In the genomic region with DNA sequence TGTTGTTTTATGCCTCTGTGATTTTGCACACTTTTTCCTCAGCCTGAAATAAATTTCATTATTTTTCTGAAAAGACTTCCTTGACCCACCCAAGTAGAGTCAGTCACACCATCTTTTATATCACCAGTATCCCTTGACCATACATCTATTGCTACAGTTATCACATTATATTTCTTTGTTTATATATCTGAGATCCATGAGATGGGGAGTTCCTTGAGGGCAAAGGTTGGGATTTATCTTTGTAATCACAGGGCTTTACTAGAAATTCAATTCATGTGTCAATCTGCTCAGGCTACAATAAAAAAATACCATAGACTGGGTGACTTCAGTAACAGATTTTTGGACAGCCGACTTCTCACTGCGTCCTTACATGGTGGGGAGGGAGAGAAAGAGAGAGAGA, we compare ENCODE assay signal across 25 cellular contexts. TPM values are rescaled to one million over a fixed set of nuclear protein-coding genes. Genes with fewer than 3 reads are reported as not detected.
DNase-seq lines count a peak whose midpoint lies in the region; ATAC-seq and TF ChIP-seq lines count a peak whose summit lies in the region.
"Had no signal": no experiment of that assay in that cellular context is flagged by ENCODE, and none has a peak within 500 bp of the region (broad histone marks: within the 10 kb centered on the region; RNA-seq: fewer than 3 reads in every experiment).

No MANE protein-coding gene starts in this region.

- peaks cover 4% of the 10 kb centered on the region for H3K27me3 Mint-ChIP-seq in CD4-positive, CD25-positive, alpha-beta regulatory T cell
- H3K27me3 Mint-ChIP-seq in nephron progenitor cell (ENCODE audit: low read depth, poor library complexity) = no peaks in the 10 kb centered on the region
- no peaks in the 10 kb centered on the region for H3K27me3 Mint-ChIP-seq in activated CD8-positive, alpha-beta T cell treated with anti-CD3 and anti-CD28 coated beads for 36 hours
- H3K27me3 Mint-ChIP-seq: B cell; CD4-positive, alpha-beta memory T cell had no signal

- H3K4me3 Mint-ChIP-seq in CD4-positive, CD25-positive, alpha-beta regulatory T cell = no peak overlapping the region
- no peak overlapping the region for H3K4me3 Mint-ChIP-seq in nephron progenitor cell
- no peak overlapping the region for H3K4me3 Mint-ChIP-seq in activated CD8-positive, alpha-beta T cell treated with anti-CD3 and anti-CD28 coated beads for 36 hours
- H3K4me3 Mint-ChIP-seq: B cell; CD4-positive, alpha-beta memory T cell; CD8-positive, alpha-beta memory T cell had no signal

- peaks cover 15 to 27% (median 17%) of the 10 kb centered on the region in 4 donors for H3K4me1 Mint-ChIP-seq in CD4-positive, CD25-positive, alpha-beta regulatory T cell
- H3K4me1 Mint-ChIP-seq in nephron progenitor cell = no peaks in the 10 kb centered on the region
- H3K4me1 Mint-ChIP-seq in activated CD8-positive, alpha-beta T cell treated with anti-CD3 and anti-CD28 coated beads for 36 hours (ENCODE audit: low read depth) = peaks cover 14% of the 10 kb centered on the region

- peaks cover 0 to 1% (median 0%) of the 10 kb centered on the region in 7 donors for H3K9me3 Mint-ChIP-seq in CD4-positive, CD25-positive, alpha-beta regulatory T cell
- H3K9me3 Mint-ChIP-seq in nephron progenitor cell = peaks cover 4% of the 10 kb centered on the region
- no peaks in the 10 kb centered on the region for H3K9me3 Mint-ChIP-seq in activated CD8-positive, alpha-beta T cell treated with anti-CD3 and anti-CD28 coated beads for 36 hours
- H3K9me3 Mint-ChIP-seq: CD8-positive, alpha-beta memory T cell had no signal

- no peak for ATAC-seq in CD4-positive, CD25-positive, alpha-beta regulatory T cell (ENCODE audit: low read depth in 2 of 2)
- peak; percentile 94 for ATAC-seq in left colon
- ATAC-seq in GM18519 (IDR thresholded peaks at IDR 0.05; ENCODE audit: low FRiP score, unreplicated experiment) = no peak
- ATAC-seq in activated CD8-positive, alpha-beta T cell treated with anti-CD3 and anti-CD28 coated beads for 36 hours = no peak
- no peak for ATAC-seq in HG02623 (IDR thresholded peaks at IDR 0.05; ENCODE audit: unreplicated experiment)
- ATAC-seq: A549, GM12878 had no signal

- H3K27ac Mint-ChIP-seq in CD4-positive, CD25-positive, alpha-beta regulatory T cell = peak overlapping the region in 2 of 3 donors; percentile 12 to 31
- peak overlapping the region; percentile 4 for H3K27ac Mint-ChIP-seq in nephron progenitor cell
- H3K27ac Mint-ChIP-seq in activated CD8-positive, alpha-beta T cell treated with anti-CD3 and anti-CD28 coated beads for 36 hours = no peak overlapping the region
- H3K27ac Mint-ChIP-seq: B cell had no signal

- H3K4me1 ChIP-seq in CD4-positive, CD25-positive, alpha-beta regulatory T cell (ENCODE audit: control insufficient read depth, insufficient read depth, low read length, poor library complexity, severe bottlenecking) = no peaks in the 10 kb centered on the region
- H3K4me1 ChIP-seq: A549 had no signal

- H3K27me3 ChIP-seq in CD4-positive, CD25-positive, alpha-beta regulatory T cell (ENCODE audit: control insufficient read depth, insufficient read depth, low read length) = no peaks in the 10 kb centered on the region
- H3K27me3 ChIP-seq: BLaER1 treated with 17β-estradiol and CSF1 and Interleukin-3, amounts not matched to agents 10 nM and 100 nM had no signal

- H3K36me3 Mint-ChIP-seq in CD4-positive, CD25-positive, alpha-beta regulatory T cell = peaks cover 19% of the 10 kb centered on the region
- H3K36me3 Mint-ChIP-seq in nephron progenitor cell (ENCODE audit: low read depth) = no peaks in the 10 kb centered on the region
- H3K36me3 Mint-ChIP-seq in activated CD8-positive, alpha-beta T cell treated with anti-CD3 and anti-CD28 coated beads for 36 hours (ENCODE audit: low read depth) = peaks cover 18% of the 10 kb centered on the region

- H3K4me3 ChIP-seq in CD4-positive, CD25-positive, alpha-beta regulatory T cell (ENCODE audit: low read depth, low read length) = no peak overlapping the region
- H3K4me3 ChIP-seq: A549; BLaER1 treated with 17β-estradiol and CSF1 and Interleukin-3, amounts not matched to agents 10 nM and 100 nM; GM12878 had no signal

- intact Hi-C loops in left colon (cut with DNase I, micrococcal nuclease) = no loop called here
- intact Hi-C loops in activated CD8-positive, alpha-beta T cell treated with anti-CD3 and anti-CD28 coated beads for 36 hours (cut with micrococcal nuclease) = no loop called here

- CTCF ChIA-PET in activated CD8-positive, alpha-beta T cell treated with anti-CD3 and anti-CD28 coated beads for 36 hours (lab: Charles Lee) = no interaction called here

- POLR2A ChIA-PET in activated CD8-positive, alpha-beta T cell treated with anti-CD3 and anti-CD28 coated beads for 36 hours (lab: Charles Lee) = interaction anchor here (0.7 kb wide), 1 partner anchor 10 kb away, joined by 3 read pairs; no protein-coding TSS in a partner anchor

- DNase-seq in NCI-H524 (lab: John Stamatoyannopoulos, UW) = peak; percentile 15 to 37
- no peak for DNase-seq in NCI-H524 treated with DMSO at 0.1 percent for 48 hours (lab: John Stamatoyannopoulos, UW)
- DNase-seq in CD4-positive, CD25-positive, alpha-beta regulatory T cell = no peak
- DNase-seq in left colon = no peak
- no peak for DNase-seq in nephron progenitor cell
- no peak for DNase-seq in activated CD8-positive, alpha-beta T cell treated with anti-CD3 and anti-CD28 coated beads for 36 hours
- DNase-seq: AML-193; CD4-positive, alpha-beta memory T cell; CD8-positive, alpha-beta memory T cell; COR-L47; DMS 273 treated with DMSO at 0.1 percent for 48 hours; DMS153; DMS53; DMS79; DND-41; EL; GDM1 had no signal

- no peak for TF ChIP-seq CTCF in nephron progenitor cell (IDR thresholded peaks at IDR 0.05)
- no peak for TF ChIP-seq CTCF in activated CD8-positive, alpha-beta T cell treated with anti-CD3 and anti-CD28 coated beads for 36 hours (IDR thresholded peaks at IDR 0.05)

- H3K36me3 ChIP-seq in CD4-positive, CD25-positive, alpha-beta regulatory T cell (ENCODE audit: control insufficient read depth, insufficient read depth, low read length) = peaks cover 7% of the 10 kb centered on the region

- H3K27ac ChIP-seq in CD4-positive, CD25-positive, alpha-beta regulatory T cell (ENCODE audit: insufficient read depth, low read length, poor library complexity, severe bottlenecking) = no peak overlapping the region
- H3K27ac ChIP-seq: 22Rv1; A549; BLaER1 treated with 17β-estradiol and CSF1 and Interleukin-3, amounts not matched to agents 10 nM and 100 nM; C4-2B had no signal

- H3K9me3 ChIP-seq in CD4-positive, CD25-positive, alpha-beta regulatory T cell (ENCODE audit: control insufficient read depth in 2 of 2, low read length in 2 of 2) = no peaks in the 10 kb centered on the region

RNA-seq across cellular contexts. Expression of a gene that starts 12.8 kb away (rescaled TPM):
- 94.8 TPM for total RNA-seq in CD4-positive, CD25-positive, alpha-beta regulatory T cell
- polyA plus RNA-seq in CD4-positive, CD25-positive, alpha-beta regulatory T cell = 10 to 100 TPM; 62.1 to 92.9 (median 86.2) TPM
- total RNA-seq in left colon = 10 to 100 TPM; 38.3 to 54.1 TPM
- 10 to 100 TPM; 86.0 to 89.5 TPM for total RNA-seq in activated CD8-positive, alpha-beta T cell treated with anti-CD3 and anti-CD28 coated beads for 36 hours

Comparison
In these comparisons a context has a peak if more than half of its experiments do, and no peak if none do; other contexts are left out.
1. DNase-seq: peak in NCI-H524 (2 of 2); none in NCI-H524 treated with DMSO at 0.1 percent for 48 hours (single experiment), CD4-positive, CD25-positive, alpha-beta regulatory T cell (0 of 3), left colon (0 of 2), nephron progenitor cell (single experiment) and activated CD8-positive, alpha-beta T cell treated with anti-CD3 and anti-CD28 coated beads for 36 hours (single experiment).